Comparison of ENCODE assay signal across 3 cellular contexts in genomic region chr6:24734710-24735109, GRCh38.
A peak's percentile ranks its signal among the peaks of the same experiment; 100 is the strongest.
TF ChIP-seq lines count a peak whose summit lies in the region.

No MANE protein-coding gene starts in this region.

TF ChIP-seq in HEK293, 187 proteins besides CTCF, POLR2A, EP300 and RAD21:
- TF ChIP-seq PRDM1 (tag by site-specific recombination; IDR thresholded peaks at IDR 0.05) (peak; percentile 77), ZNF366 (tag by site-specific recombination; conservative IDR thresholded peaks at IDR 0.05) (0 out of 2 replicates have a peak, but pooled peaks have one; percentile 29)
TF ChIP-seq in HEK293: peak in this region for 2; not testable (repeated sequence) for 185.

TF ChIP-seq in K562, 482 proteins besides CTCF, POLR2A, EP300 and RAD21:
- TF ChIP-seq ZNF512 (tag; IDR thresholded peaks at IDR 0.05), result peak; percentile 59; the same call in 1 of the 2 replicates

TF ChIP-seq in HepG2, 621 proteins besides CTCF, POLR2A, EP300 and RAD21:
- peak; percentile 35; the same call in 1 of the 2 replicates for TF ChIP-seq ZNF512 (CRISPR knock-in tag; IDR thresholded peaks at IDR 0.05)
